ENCODE assay signal across 19 cellular contexts in the genomic region with DNA sequence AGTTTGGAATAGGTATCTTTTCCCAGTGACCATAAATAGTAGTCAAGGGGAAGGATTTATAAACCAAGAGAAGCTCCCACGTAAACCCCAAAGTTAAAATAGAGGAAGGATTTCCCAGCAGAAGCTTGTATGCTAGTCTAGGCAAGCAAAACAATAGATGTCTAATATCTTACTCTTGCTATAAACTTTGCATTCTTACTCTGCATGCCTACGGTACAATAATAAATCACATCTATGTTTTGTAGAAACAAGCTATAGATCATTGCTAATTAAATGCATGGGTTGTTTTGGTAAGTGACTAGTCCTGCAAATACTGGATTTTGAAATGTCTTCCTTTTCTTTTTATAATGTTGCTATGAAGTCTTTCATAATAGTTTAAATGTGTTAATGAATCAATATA.
"Had no signal": no experiment of that assay in that cellular context is flagged by ENCODE, and none has a peak within 500 bp of the region (broad histone marks: within the 10 kb centered on the region; RNA-seq: fewer than 3 reads in every experiment).

No MANE protein-coding gene starts in this region.

- H3K27me3 ChIP-seq: sigmoid colon, uterus had no signal

- H3K4me1 Mint-ChIP-seq: naive thymus-derived CD4-positive, alpha-beta T cell had no signal

- H3K27ac Mint-ChIP-seq: dendritic cell treated with granulocyte-macrophage colony-stimulating factor and Interleukin-4, amounts not matched to agents 40 ng/mL and 50 ng/mL, for 4 days; effector memory CD8-positive, alpha-beta T cell; naive thymus-derived CD4-positive, alpha-beta T cell; nephron progenitor cell; type B pancreatic cell had no signal

- H3K79me2 ChIP-seq: parathyroid adenoma had no signal

- H3K36me3 ChIP-seq: left ventricle myocardium inferior, lower lobe of right lung, sigmoid colon, uterus had no signal

- H3K27me3 Mint-ChIP-seq: dendritic cell treated with granulocyte-macrophage colony-stimulating factor and Interleukin-4, amounts not matched to agents 40 ng/mL and 50 ng/mL, for 4 days; effector memory CD8-positive, alpha-beta T cell; naive thymus-derived CD4-positive, alpha-beta T cell; type B pancreatic cell had no signal

- H3K4me3 Mint-ChIP-seq: dendritic cell treated with granulocyte-macrophage colony-stimulating factor and Interleukin-4, amounts not matched to agents 40 ng/mL and 50 ng/mL, for 4 days; effector memory CD8-positive, alpha-beta T cell; naive thymus-derived CD4-positive, alpha-beta T cell; nephron progenitor cell; type B pancreatic cell had no signal

- H3K4me1 ChIP-seq: left ventricle myocardium inferior, lower lobe of right lung, parathyroid adenoma, psoas muscle, sigmoid colon, uterus had no signal

- H3K27ac ChIP-seq: left ventricle myocardium inferior, lower lobe of right lung, parathyroid adenoma, psoas muscle, sigmoid colon, uterus had no signal

- H3K9ac ChIP-seq: parathyroid adenoma had no signal

- ATAC-seq: effector memory CD8-positive, alpha-beta T cell; lower lobe of right lung; naive thymus-derived CD4-positive, alpha-beta T cell; psoas muscle had no signal

- H3K9me3 Mint-ChIP-seq: dendritic cell treated with granulocyte-macrophage colony-stimulating factor and Interleukin-4, amounts not matched to agents 40 ng/mL and 50 ng/mL, for 4 days had no signal

- H3K9me3 ChIP-seq: left ventricle myocardium inferior, lower lobe of right lung, psoas muscle, sigmoid colon, uterus had no signal

- H2AFZ ChIP-seq: parathyroid adenoma had no signal

- H3K36me3 Mint-ChIP-seq: naive thymus-derived CD4-positive, alpha-beta T cell; type B pancreatic cell had no signal

- H3K4me3 ChIP-seq: left ventricle myocardium inferior, lower lobe of right lung, psoas muscle, sigmoid colon, skin epidermis, uterus had no signal

- DNase-seq: cerebellar nuclear complex; effector memory CD8-positive, alpha-beta T cell; erythroblast; islet precursor cell; left ventricle myocardium inferior; lower lobe of right lung; mesenchymal stem cell; naive thymus-derived CD4-positive, alpha-beta T cell; nephron progenitor cell; psoas muscle; retina; sigmoid colon; stimulated activated CD4-positive, alpha-beta T cell treated with anti-CD3 and anti-CD28 coated beads, Interleukin-12 subunit alpha, Interleukin-12 subunit beta, amount 100 ng/mL, for 4 hours; stimulated activated naive CD4-positive, alpha-beta T cell treated with Interleukin-2 at 50 U/mL for 16 hours; uterus had no signal
